ENCODE assay signal across 11 cellular contexts in genomic region chr1:91015794-91016550, GRCh38. TPM values are rescaled to one million over a fixed set of nuclear protein-coding genes. Genes with fewer than 3 reads are reported as not detected.
DNase-seq lines count a peak whose midpoint lies in the region; ATAC-seq, FAIRE-seq and TF ChIP-seq lines count a peak whose summit lies in the region.
"Had no signal": no experiment of that assay in that cellular context is flagged by ENCODE, and none has a peak within 500 bp of the region (broad histone marks: within the 10 kb centered on the region; RNA-seq: fewer than 3 reads in every experiment).

No MANE protein-coding gene starts in this region.

- peaks cover 100% of the 10 kb centered on the region for H3K79me2 ChIP-seq in HCT116 (ENCODE audit: insufficient read depth, low read length)

- TF ChIP-seq CTCF in A549 (IDR thresholded peaks at IDR 0.05) (no peak), HCT116 (IDR thresholded peaks at IDR 0.05 in 2 of 3, conservative IDR thresholded peaks at IDR 0.05 in 1 of 3; ENCODE audit: borderline replicate concordance in 1 of 3, insufficient read depth in 1 of 3, low read depth in 2 of 3, low read length in 2 of 3) (no peak), VCaP (conservative IDR thresholded peaks at IDR 0.05) (no peak)

- ATAC-seq in A549 (peak; percentile 73 to 85; a peak in 4 of 6 replicates), HCT116 (no peak; the same call in 1 of the 2 replicates), left colon (peak; percentile 86)

- H3K4me1 ChIP-seq in A549 (peaks cover 60% of the 10 kb centered on the region), HCT116 (ENCODE audit: control insufficient read depth in 1 of 2, insufficient read depth in 2 of 2, low read length in 2 of 2) (peaks cover 14 to 57% of the 10 kb centered on the region in 2 experiments), HAP-1 (peaks cover 49% of the 10 kb centered on the region)

- H3K4me3 ChIP-seq in A549: no peak overlapping the region
- H3K4me3 ChIP-seq in HCT116 (replicated peaks in 1 of 2; ENCODE audit: low read depth in 1 of 2, low read length in 2 of 2): no peak overlapping the region
- H3K4me3 ChIP-seq in HAP-1: no peak overlapping the region
- H3K4me3 ChIP-seq: right atrium auricular region had no signal

- no peak overlapping the region for H3K9ac ChIP-seq in HCT116 (ENCODE audit: low read length)

- no peaks in the 10 kb centered on the region for H3K9me2 ChIP-seq in HCT116 (ENCODE audit: insufficient read depth)

- H3K27me3 ChIP-seq in HCT116 (ENCODE audit: insufficient read depth, low read length) (no peaks in the 10 kb centered on the region), HAP-1 (ENCODE audit: low read depth) (no peaks in the 10 kb centered on the region)
- H3K27me3 ChIP-seq: right atrium auricular region had no signal

- H3K27ac ChIP-seq in A549 (peak overlapping the region in 1 of 2 experiments; percentile 56; a peak in 1 of 6 replicates), HCT116 (ENCODE audit: low read depth, low read length) (no peak overlapping the region), VCaP (peak overlapping the region; percentile 19)
- H3K27ac ChIP-seq: C4-2B, right atrium auricular region had no signal

- TF ChIP-seq POLR2A in A549 (IDR thresholded peaks at IDR 0.05; ENCODE audit: low read length) (no peak), HCT116 (IDR thresholded peaks at IDR 0.05; ENCODE audit: borderline replicate concordance, extremely low read depth, insufficient read depth, insufficient read length) (no peak)

- FAIRE-seq in A549 (lab: Jason Lieb, UNC): no peak
- FAIRE-seq: endometrium had no signal

- no peak for TF ChIP-seq RAD21 in A549 (conservative IDR thresholded peaks at IDR 0.05 in 1 of 2, IDR thresholded peaks at IDR 0.05 in 1 of 2)
- TF ChIP-seq RAD21 in HCT116 (IDR thresholded peaks at IDR 0.05; ENCODE audit: low read depth): no peak

- DNase-seq in A549 (ENCODE audit: low read depth in 1 of 2, low spot score in 1 of 2): peak in 1 of 2 experiments; percentile 73
- no peak for DNase-seq in HCT116 (ENCODE audit: low read depth, low spot score)
- DNase-seq in left colon: no peak
- no peak for DNase-seq in SHP77 treated with DMSO at 0.1 percent for 48 hours (lab: John Stamatoyannopoulos, UW)
- no peak for DNase-seq in HAP-1 (ENCODE audit: low spot score in 2 of 2)
- DNase-seq in OCI-M1 (lab: John Stamatoyannopoulos, UW): no peak
- no peak for DNase-seq in NCI-H2171 (lab: John Stamatoyannopoulos, UW)

- peak overlapping the region; percentile 66 for H3K4me2 ChIP-seq in A549
- H3K4me2 ChIP-seq in HCT116 (ENCODE audit: low read length): peak overlapping the region; percentile 28

- peaks cover 12% of the 10 kb centered on the region; the same call in 1 of the 2 replicates for H4K20me1 ChIP-seq in HCT116 (ENCODE audit: insufficient read depth)

- intact Hi-C loops in HCT116 (cut with micrococcal nuclease) (no loop called here), left colon (cut with DNase I, micrococcal nuclease) (no loop called here)

- in situ Hi-C loops in HAP-1 (cut with MboI; ENCODE audit: low sequenced_read_pairs): no loop called here

- TF ChIP-seq EP300 in A549 (IDR thresholded peaks at IDR 0.05): no peak

- no TSS peak for BruUV-seq in HCT116 (replicated peaks; lab: Mats Ljungman, UMichigan)

- no peaks in the 10 kb centered on the region for H3K9me3 ChIP-seq in A549
- H3K9me3 ChIP-seq in HCT116 (ENCODE audit: control insufficient read depth in 1 of 2, insufficient read depth in 1 of 2, low read depth in 1 of 2, low read length in 2 of 2): no peaks in the 10 kb centered on the region
- no peaks in the 10 kb centered on the region for H3K9me3 ChIP-seq in HAP-1
- H3K9me3 ChIP-seq: right atrium auricular region had no signal

- no peak overlapping the region for H2AFZ ChIP-seq in HCT116 (ENCODE audit: low read depth, low read length, poor library complexity, severe bottlenecking)

- H3K36me3 ChIP-seq in HCT116 (ENCODE audit: control insufficient read depth in 1 of 2, insufficient read depth in 2 of 2, low read length in 2 of 2) (no peaks in the 10 kb centered on the region), HAP-1 (replicated peaks) (peaks cover 3% of the 10 kb centered on the region; the same call in 1 of the 2 replicates)

- RAD21 ChIA-PET in HCT116 (lab: Charles Lee; ENCODE audit: low non-redundant PET in 1 of 2, low total read pairs in 2 of 2, uncharacterized antibody in 2 of 2, unreplicated experiment in 2 of 2): no interaction called here

- POLR2A ChIA-PET in A549 (lab: Yijun Ruan, JAX): no interaction called here
- POLR2A ChIA-PET in HCT116 (lab: Charles Lee): no interaction called here

- CTCF ChIA-PET in A549 (lab: Yijun Ruan, JAX): interaction anchor here (2.6 kb wide), 1 partner anchor 151 kb away, joined by 9 read pairs; no protein-coding TSS in a partner anchor
- CTCF ChIA-PET in HCT116 (lab: Charles Lee): interaction anchor here (1.0 kb wide), 1 partner anchor 149 kb away, joined by 3 read pairs; no protein-coding TSS in a partner anchor

TF ChIP-seq in A549, 52 proteins besides CTCF, POLR2A, EP300 and RAD21:
- TF ChIP-seq RARB (CRISPR knock-in tag; IDR thresholded peaks at IDR 0.05) (no peak), FOSL2 (IDR thresholded peaks at IDR 0.05) (no peak), FOSL2 (CRISPR knock-in tag; IDR thresholded peaks at IDR 0.05) (0 out of 2 replicates have a peak, but pooled peaks have one; percentile 34)

TF ChIP-seq in HCT116, 20 proteins besides CTCF, POLR2A, EP300 and RAD21:
- TF ChIP-seq EZH2phosphoT487 (IDR thresholded peaks at IDR 0.05; ENCODE audit: borderline replicate concordance): no peak
- TF ChIP-seq FOSL1 (IDR thresholded peaks at IDR 0.05; ENCODE audit: low read depth): no peak
- TF ChIP-seq POLR2AphosphoS5 (IDR thresholded peaks at IDR 0.05; ENCODE audit: low read depth, low read length): no peak
- no peak for TF ChIP-seq JUND (IDR thresholded peaks at IDR 0.05)
- no peak for TF ChIP-seq ZBTB33 (IDR thresholded peaks at IDR 0.05; ENCODE audit: extremely low read depth, insufficient replicate concordance, low read length)
- no peak for TF ChIP-seq CBX3 (IDR thresholded peaks at IDR 0.05; ENCODE audit: low read depth)
- no peak for TF ChIP-seq YY1 (IDR thresholded peaks at IDR 0.05; ENCODE audit: extremely low read depth, insufficient replicate concordance, low read depth, low read length)
- no peak for TF ChIP-seq CEBPB (IDR thresholded peaks at IDR 0.05; ENCODE audit: low read depth)
- TF ChIP-seq EZH2 (IDR thresholded peaks at IDR 0.05): no peak
- no peak for TF ChIP-seq EGR1 (IDR thresholded peaks at IDR 0.05; ENCODE audit: low read depth)
- TF ChIP-seq ELF1 (IDR thresholded peaks at IDR 0.05; ENCODE audit: borderline replicate concordance, low read depth): no peak
- no peak for TF ChIP-seq MAX (IDR thresholded peaks at IDR 0.05)
- no peak for TF ChIP-seq SP1 (IDR thresholded peaks at IDR 0.05; ENCODE audit: low read depth)
- no peak for TF ChIP-seq ZFX (IDR thresholded peaks at IDR 0.05)
- TF ChIP-seq SIN3A (IDR thresholded peaks at IDR 0.05; ENCODE audit: low read depth): no peak
TF ChIP-seq in HCT116: peak in this region for 0.

RNA-seq across cellular contexts. Expression of gene ZNF644, which starts 5.9 kb away (rescaled TPM):
- polyA plus RNA-seq in A549 (2011; rRNA removed) (21.4 and 24.9 TPM in 2 replicates), A549 (2017; fragmentation: RNase III; extraction: RNeasy Plus Mini Kit Qiagen cat#74134 plus additional on column Dnase treatment) (14.8 to 17.1 TPM (median 16.0 TPM) in 3 replicates)
- 3.5 and 4.4 TPM in 2 replicates for polyA plus RNA-seq in A549 (2012; cell fraction: cytosol; rRNA removed)
- polyA plus RNA-seq in A549 (2012; cell fraction: nucleus; rRNA removed): 2.9 and 5.3 TPM in 2 replicates
- 31.5 and 32.7 TPM in 2 replicates for polyA minus RNA-seq in A549 (2011; rRNA and poly(A)+ RNA removed)
- total RNA-seq in HCT116 (2021; ENCODE audit: unreplicated experiment) (55.9 TPM), left colon (10 to 100 TPM; 46.1 to 56.0 TPM)
- polyA plus RNA-seq in HCT116 (2012): 12.3 and 14.4 TPM in 2 replicates
